8 cellular contexts compared by ENCODE assay signal in the genomic region with DNA sequence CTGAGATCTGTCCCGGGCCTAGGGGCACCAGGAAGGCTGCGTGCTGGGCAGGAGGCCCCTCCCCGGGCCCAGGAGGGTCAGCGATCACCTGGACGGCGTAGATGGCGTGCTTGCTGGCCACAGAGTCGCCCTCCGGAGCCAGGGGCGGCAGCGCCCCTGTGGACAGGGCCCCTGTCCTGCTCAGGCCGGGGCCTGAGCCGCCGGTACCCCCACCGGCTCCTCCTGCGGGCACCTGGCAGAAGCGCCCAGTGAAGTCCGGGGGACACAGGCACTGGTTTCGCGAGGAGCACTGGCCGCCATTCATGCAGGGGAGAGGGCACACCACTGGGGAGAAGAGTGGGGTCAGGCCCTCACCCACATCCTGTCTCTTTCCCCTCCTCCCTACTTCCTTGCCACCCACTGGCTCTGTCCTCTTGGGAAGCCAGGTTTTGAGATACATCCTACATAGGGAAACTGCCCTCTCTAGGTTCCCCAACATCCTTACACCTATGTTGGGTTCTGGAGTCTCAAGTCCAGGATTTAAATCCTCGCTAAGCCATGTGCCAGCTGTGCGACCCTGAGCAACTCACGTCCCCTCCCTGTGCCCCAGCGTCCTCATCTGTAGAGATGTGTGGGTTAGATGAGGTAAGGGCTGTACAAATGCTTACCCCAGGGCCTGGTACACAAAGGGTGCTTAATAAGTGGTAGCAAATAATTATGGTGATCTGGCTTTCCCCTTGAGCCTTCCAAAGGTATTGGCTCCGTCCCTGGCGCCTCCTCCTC. TPM values are rescaled to one million over a fixed set of nuclear protein-coding genes. Genes with fewer than 3 reads are reported as not detected.
DNase-seq lines count a peak whose midpoint lies in the region; ATAC-seq and TF ChIP-seq lines count a peak whose summit lies in the region.

No MANE protein-coding gene starts in this region.

- no peak for TF ChIP-seq POLR2A in spleen (IDR thresholded peaks at IDR 0.05)

- H3K4me3 Mint-ChIP-seq in activated CD4-positive, alpha-beta T cell treated with anti-CD3 and anti-CD28 coated beads for 36 hours, result peak overlapping the region; percentile 34

- H3K27me3 Mint-ChIP-seq in activated CD4-positive, alpha-beta T cell treated with anti-CD3 and anti-CD28 coated beads for 36 hours, result no peaks in the 10 kb centered on the region

- ATAC-seq in activated CD4-positive, alpha-beta T cell treated with anti-CD3 and anti-CD28 coated beads for 36 hours, result no peak
- ATAC-seq in HG02588 (IDR thresholded peaks at IDR 0.05; ENCODE audit: unreplicated experiment), result no peak
- no peak for ATAC-seq in HG03159 (IDR thresholded peaks at IDR 0.05; ENCODE audit: unreplicated experiment)

- H3K4me3 ChIP-seq in PC-9 (peak overlapping the region; percentile 60), spleen (peak overlapping the region in 1 of 8 donors; percentile 49), foreskin fibroblast (ENCODE audit: low read depth in 1 of 2, low read length in 2 of 2) (no peak overlapping the region)
- peak overlapping the region; percentile 21 for H3K4me3 ChIP-seq in effector memory CD4-positive, alpha-beta T cell (ENCODE audit: insufficient read depth, low read depth, low read length, poor library complexity, severe bottlenecking)

- H3K36me3 ChIP-seq in PC-9 (ENCODE audit: low read depth) (peaks cover 24% of the 10 kb centered on the region), spleen (no peaks in the 10 kb centered on the region)
- peaks cover 10% of the 10 kb centered on the region for H3K36me3 ChIP-seq in effector memory CD4-positive, alpha-beta T cell (ENCODE audit: control insufficient read depth, insufficient read depth, low read length)

- POLR2A ChIA-PET in activated CD4-positive, alpha-beta T cell treated with anti-CD3 and anti-CD28 coated beads for 36 hours (lab: Charles Lee), result no interaction called here
- POLR2A ChIA-PET in PC-9 (lab: Charles Lee; ENCODE audit: unreplicated experiment), result interaction anchor here (0.6 to 1.0 kb wide), 4 partner anchors 42 to 183 kb away, joined by 3 to 15 read pairs (median 4); a partner anchor contains a TSS

- H3K27ac Mint-ChIP-seq in activated CD4-positive, alpha-beta T cell treated with anti-CD3 and anti-CD28 coated beads for 36 hours, result peak overlapping the region; percentile 39

- BruUV-seq in PC-9 (replicated peaks; lab: Mats Ljungman, UMichigan), result no TSS peak

- peaks cover 63% of the 10 kb centered on the region for H3F3A ChIP-seq in PC-9 (ENCODE audit: insufficient read depth, low read depth)

- H2AFZ ChIP-seq in PC-9, result no peak overlapping the region

- H3K9me2 ChIP-seq in PC-9 (ENCODE audit: insufficient read depth), result no peaks in the 10 kb centered on the region

- H3K9me3 ChIP-seq in PC-9 (ENCODE audit: insufficient read depth, low read depth) (no peaks in the 10 kb centered on the region), spleen (no peaks in the 10 kb centered on the region)
- H3K9me3 ChIP-seq in effector memory CD4-positive, alpha-beta T cell (ENCODE audit: control insufficient read depth, low read length), result no peaks in the 10 kb centered on the region

- TF ChIP-seq CTCF in PC-9 (conservative IDR thresholded peaks at IDR 0.05) (no peak), spleen (IDR thresholded peaks at IDR 0.05 in 8 of 11, conservative IDR thresholded peaks at IDR 0.05 in 3 of 11) (no peak), foreskin fibroblast (IDR thresholded peaks at IDR 0.05; ENCODE audit: low read depth, low read length) (no peak)

- peaks cover 56% of the 10 kb centered on the region for H3K79me2 ChIP-seq in PC-9 (ENCODE audit: low read depth)

- H3K4me1 ChIP-seq in PC-9 (replicated peaks; ENCODE audit: insufficient read depth), result peaks cover 50% of the 10 kb centered on the region
- H3K4me1 ChIP-seq in effector memory CD4-positive, alpha-beta T cell (ENCODE audit: control insufficient read depth, insufficient read depth, low read length, poor library complexity, severe bottlenecking), result peaks cover 63% of the 10 kb centered on the region
- H3K4me1 ChIP-seq in spleen, result peaks cover 60 to 87% (median 76%) of the 10 kb centered on the region in 6 donors

- CTCF ChIA-PET in activated CD4-positive, alpha-beta T cell treated with anti-CD3 and anti-CD28 coated beads for 36 hours (lab: Charles Lee), result interaction anchor here (1.2 to 1.4 kb wide), 2 partner anchors 11 to 40 kb away, joined by 4 to 6 read pairs; no protein-coding TSS in a partner anchor
- CTCF ChIA-PET in PC-9 (lab: Charles Lee), result interaction anchor here (0.5 to 1.4 kb wide), 3 partner anchors 13 to 201 kb away, joined by 3 to 7 read pairs (median 5); no protein-coding TSS in a partner anchor

- peak; percentile 21 for DNase-seq in activated CD4-positive, alpha-beta T cell treated with anti-CD3 and anti-CD28 coated beads for 36 hours
- DNase-seq in activated CD4-positive, alpha-beta T cell treated with anti-CD3 and anti-CD28 coated beads, Interleukin-2, amount 50 U/mL, for 1 hour, result no peak
- DNase-seq in PC-9, result no peak
- DNase-seq in effector memory CD4-positive, alpha-beta T cell, result no peak
- DNase-seq in spleen, result peak; percentile 78
- DNase-seq in foreskin fibroblast, result no peak

- no peaks in the 10 kb centered on the region for H3K9me3 Mint-ChIP-seq in activated CD4-positive, alpha-beta T cell treated with anti-CD3 and anti-CD28 coated beads for 36 hours (ENCODE audit: low read depth)

- intact Hi-C loops in activated CD4-positive, alpha-beta T cell treated with anti-CD3 and anti-CD28 coated beads for 36 hours (cut with DNase I, micrococcal nuclease), result loop anchor here (2.0 to 5.0 kb wide), 2 partner anchors 17 to 1787 kb away; a partner anchor contains a TSS
- intact Hi-C loops in PC-9 (cut with micrococcal nuclease; ENCODE audit: unreplicated experiment), result no loop called here
- intact Hi-C loops in spleen (cut with DNase I; ENCODE audit: low total_unique reads), result no loop called here

- peaks cover 17% of the 10 kb centered on the region for H3K36me3 Mint-ChIP-seq in activated CD4-positive, alpha-beta T cell treated with anti-CD3 and anti-CD28 coated beads for 36 hours (ENCODE audit: low read depth)

- H3K4me2 ChIP-seq in PC-9, result peak overlapping the region; percentile 86

- H3K27ac ChIP-seq in PC-9, result peak overlapping the region; percentile 63
- H3K27ac ChIP-seq in effector memory CD4-positive, alpha-beta T cell (ENCODE audit: insufficient read depth, low read length, poor library complexity, severe bottlenecking), result peak overlapping the region; percentile 48
- peak overlapping the region; percentile 13 to 91 (median 43) for H3K27ac ChIP-seq in spleen

- H3K4me1 Mint-ChIP-seq in activated CD4-positive, alpha-beta T cell treated with anti-CD3 and anti-CD28 coated beads for 36 hours, result peaks cover 59% of the 10 kb centered on the region

- peaks cover 16% of the 10 kb centered on the region for H4K20me1 ChIP-seq in PC-9 (ENCODE audit: insufficient read depth)

- H3K27me3 ChIP-seq in PC-9 (ENCODE audit: insufficient read depth, low read depth) (no peaks in the 10 kb centered on the region), spleen (replicated peaks in 1 of 7) (peaks cover 0 to 18% (median 0%) of the 10 kb centered on the region in 7 donors)
- no peaks in the 10 kb centered on the region for H3K27me3 ChIP-seq in effector memory CD4-positive, alpha-beta T cell (replicated peaks; ENCODE audit: control insufficient read depth, insufficient read depth, low read length, poor library complexity, severe bottlenecking)

- 78 to 86% (median 80%) methylated on average over 18 to 27 of the region's 27 CpGs for WGBS in spleen, 5 donors

RNA-seq across cellular contexts. Expression of a gene that starts 3.9 kb away (rescaled TPM):
- 10 to 100 TPM; 57.8 to 72.7 TPM for total RNA-seq in activated CD4-positive, alpha-beta T cell treated with anti-CD3 and anti-CD28 coated beads for 36 hours
- 455 and 553 TPM in 2 replicates for total RNA-seq in PC-9 (2021)
- total RNA-seq in spleen, result 100 to 1,000 TPM in 2 of 7 donors, 10 to 100 TPM in 5; 81.6 to 137 (median 95.8) TPM
- 10 to 100 TPM; 20.6 to 57.0 (median 27.6) TPM for polyA plus RNA-seq in spleen

RNA-seq across cellular contexts. Expression of a gene that starts 16.0 kb away (rescaled TPM):
- 10 to 100 TPM; 50.7 to 56.4 TPM for total RNA-seq in activated CD4-positive, alpha-beta T cell treated with anti-CD3 and anti-CD28 coated beads for 36 hours
- total RNA-seq in PC-9 (2021), result 51.4 and 53.5 TPM in 2 replicates
- total RNA-seq in spleen, result 10 to 100 TPM; 20.9 to 68.8 (median 34.4) TPM
- polyA plus RNA-seq in spleen, result 10 to 100 TPM; 32.6 to 49.5 (median 42.5) TPM

RNA-seq across cellular contexts. Expression of a gene that starts 18.1 kb away (rescaled TPM):
- 10 to 100 TPM; 12.8 to 22.7 TPM for total RNA-seq in activated CD4-positive, alpha-beta T cell treated with anti-CD3 and anti-CD28 coated beads for 36 hours
- total RNA-seq in PC-9 (2021), result 51.7 and 53.3 TPM in 2 replicates
- total RNA-seq in spleen, result 10 to 100 TPM; 34.5 to 59.0 (median 48.4) TPM
- 10 to 100 TPM; 43.0 to 66.1 (median 50.1) TPM for polyA plus RNA-seq in spleen

RNA-seq across cellular contexts. Expression of a gene that starts 21.6 kb away (rescaled TPM):
- 10 to 100 TPM; 88.3 to 98.8 TPM for total RNA-seq in activated CD4-positive, alpha-beta T cell treated with anti-CD3 and anti-CD28 coated beads for 36 hours
- 123 and 170 TPM in 2 replicates for total RNA-seq in PC-9 (2021)
- 100 to 1,000 TPM; 151 to 365 (median 242) TPM for total RNA-seq in spleen
- polyA plus RNA-seq in spleen, result 100 to 1,000 TPM in 2 of 3 donors, 10 to 100 TPM in 1; 44.3 to 174 (median 116) TPM

RNA-seq across cellular contexts. Expression of a gene that starts 29.4 kb away (rescaled TPM):
- total RNA-seq in activated CD4-positive, alpha-beta T cell treated with anti-CD3 and anti-CD28 coated beads for 36 hours, result 10 to 100 TPM; 66.5 to 78.8 TPM
- total RNA-seq in PC-9 (2021) (106 and 135 TPM in 2 replicates), spleen (100 to 1,000 TPM in 2 of 7 donors, 10 to 100 TPM in 5; 64.7 to 125 (median 77.4) TPM)
- polyA plus RNA-seq in spleen, result 10 to 100 TPM; 52.4 to 70.6 (median 60.7) TPM

Comparison
In these comparisons a context has a peak if more than half of its experiments do, and no peak if none do; other contexts are left out.
1. DNase-seq: peak in activated CD4-positive, alpha-beta T cell treated with anti-CD3 and anti-CD28 coated beads for 36 hours (single experiment) and spleen (single experiment); none in activated CD4-positive, alpha-beta T cell treated with anti-CD3 and anti-CD28 coated beads, Interleukin-2, amount 50 U/mL, for 1 hour (single experiment), PC-9 (0 of 2), effector memory CD4-positive, alpha-beta T cell (0 of 3) and foreskin fibroblast (0 of 2).
2. H3K4me3 ChIP-seq: peak in PC-9 (single experiment) and effector memory CD4-positive, alpha-beta T cell (single experiment); none in foreskin fibroblast (0 of 2).
3. intact Hi-C loops: an anchor here in activated CD4-positive, alpha-beta T cell treated with anti-CD3 and anti-CD28 coated beads for 36 hours (2.0 to 5.0 kb wide); none called in PC-9 and spleen.
4. Peak in every context shown above with its lines, with median percentiles within 50 percentile points of each other: H3K27ac ChIP-seq.